ENCODE assay signal across 1 cellular context in genomic region chr6:11535801-11536230, GRCh38.
A peak's percentile ranks its signal among the peaks of the same experiment; 100 is the strongest.
TF ChIP-seq lines count a peak whose summit lies in the region.

No MANE protein-coding gene starts in this region.

TF ChIP-seq in HepG2, 621 proteins besides CTCF, POLR2A, EP300 and RAD21 (continued from another document and continues in another):
- TF ChIP-seq, protein P1, sequence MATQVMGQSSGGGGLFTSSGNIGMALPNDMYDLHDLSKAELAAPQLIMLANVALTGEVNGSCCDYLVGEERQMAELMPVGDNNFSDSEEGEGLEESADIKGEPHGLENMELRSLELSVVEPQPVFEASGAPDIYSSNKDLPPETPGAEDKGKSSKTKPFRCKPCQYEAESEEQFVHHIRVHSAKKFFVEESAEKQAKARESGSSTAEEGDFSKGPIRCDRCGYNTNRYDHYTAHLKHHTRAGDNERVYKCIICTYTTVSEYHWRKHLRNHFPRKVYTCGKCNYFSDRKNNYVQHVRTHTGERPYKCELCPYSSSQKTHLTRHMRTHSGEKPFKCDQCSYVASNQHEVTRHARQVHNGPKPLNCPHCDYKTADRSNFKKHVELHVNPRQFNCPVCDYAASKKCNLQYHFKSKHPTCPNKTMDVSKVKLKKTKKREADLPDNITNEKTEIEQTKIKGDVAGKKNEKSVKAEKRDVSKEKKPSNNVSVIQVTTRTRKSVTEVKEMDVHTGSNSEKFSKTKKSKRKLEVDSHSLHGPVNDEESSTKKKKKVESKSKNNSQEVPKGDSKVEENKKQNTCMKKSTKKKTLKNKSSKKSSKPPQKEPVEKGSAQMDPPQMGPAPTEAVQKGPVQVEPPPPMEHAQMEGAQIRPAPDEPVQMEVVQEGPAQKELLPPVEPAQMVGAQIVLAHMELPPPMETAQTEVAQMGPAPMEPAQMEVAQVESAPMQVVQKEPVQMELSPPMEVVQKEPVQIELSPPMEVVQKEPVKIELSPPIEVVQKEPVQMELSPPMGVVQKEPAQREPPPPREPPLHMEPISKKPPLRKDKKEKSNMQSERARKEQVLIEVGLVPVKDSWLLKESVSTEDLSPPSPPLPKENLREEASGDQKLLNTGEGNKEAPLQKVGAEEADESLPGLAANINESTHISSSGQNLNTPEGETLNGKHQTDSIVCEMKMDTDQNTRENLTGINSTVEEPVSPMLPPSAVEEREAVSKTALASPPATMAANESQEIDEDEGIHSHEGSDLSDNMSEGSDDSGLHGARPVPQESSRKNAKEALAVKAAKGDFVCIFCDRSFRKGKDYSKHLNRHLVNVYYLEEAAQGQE (IDR thresholded peaks at IDR 0.05; ENCODE audit: borderline replicate concordance in 1 of 2, low read depth in 1 of 2, low read length in 2 of 2) = peak; percentile 63 to 98
- TF ChIP-seq, protein P2, sequence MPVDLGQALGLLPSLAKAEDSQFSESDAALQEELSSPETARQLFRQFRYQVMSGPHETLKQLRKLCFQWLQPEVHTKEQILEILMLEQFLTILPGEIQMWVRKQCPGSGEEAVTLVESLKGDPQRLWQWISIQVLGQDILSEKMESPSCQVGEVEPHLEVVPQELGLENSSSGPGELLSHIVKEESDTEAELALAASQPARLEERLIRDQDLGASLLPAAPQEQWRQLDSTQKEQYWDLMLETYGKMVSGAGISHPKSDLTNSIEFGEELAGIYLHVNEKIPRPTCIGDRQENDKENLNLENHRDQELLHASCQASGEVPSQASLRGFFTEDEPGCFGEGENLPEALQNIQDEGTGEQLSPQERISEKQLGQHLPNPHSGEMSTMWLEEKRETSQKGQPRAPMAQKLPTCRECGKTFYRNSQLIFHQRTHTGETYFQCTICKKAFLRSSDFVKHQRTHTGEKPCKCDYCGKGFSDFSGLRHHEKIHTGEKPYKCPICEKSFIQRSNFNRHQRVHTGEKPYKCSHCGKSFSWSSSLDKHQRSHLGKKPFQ (CRISPR knock-in tag; IDR thresholded peaks at IDR 0.05; ENCODE audit: insufficient replicate concordance) = peak; percentile 40
- peak; percentile 62 for TF ChIP-seq BHLHE40 (IDR thresholded peaks at IDR 0.05; ENCODE audit: low read length)
- TF ChIP-seq HMG20B (CRISPR knock-in tag; conservative IDR thresholded peaks at IDR 0.05) = 0 out of 2 replicates have a peak, but pooled peaks have one; percentile 51
- TF ChIP-seq, protein P3, sequence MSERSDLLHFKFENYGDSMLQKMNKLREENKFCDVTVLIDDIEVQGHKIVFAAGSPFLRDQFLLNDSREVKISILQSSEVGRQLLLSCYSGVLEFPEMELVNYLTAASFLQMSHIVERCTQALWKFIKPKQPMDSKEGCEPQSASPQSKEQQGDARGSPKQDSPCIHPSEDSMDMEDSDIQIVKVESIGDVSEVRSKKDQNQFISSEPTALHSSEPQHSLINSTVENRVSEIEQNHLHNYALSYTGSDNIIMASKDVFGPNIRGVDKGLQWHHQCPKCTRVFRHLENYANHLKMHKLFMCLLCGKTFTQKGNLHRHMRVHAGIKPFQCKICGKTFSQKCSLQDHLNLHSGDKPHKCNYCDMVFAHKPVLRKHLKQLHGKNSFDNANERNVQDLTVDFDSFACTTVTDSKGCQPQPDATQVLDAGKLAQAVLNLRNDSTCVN (CRISPR knock-in tag; IDR thresholded peaks at IDR 0.05; ENCODE audit: borderline replicate concordance) = no peak
- no peak for TF ChIP-seq ZNF441 (CRISPR knock-in tag; IDR thresholded peaks at IDR 0.05; ENCODE audit: borderline replicate concordance)
- TF ChIP-seq ERF (CRISPR knock-in tag; IDR thresholded peaks at IDR 0.05) = 0 out of 2 replicates have a peak, but pooled peaks have one; percentile 43
- TF ChIP-seq ZNF44 (CRISPR knock-in tag; IDR thresholded peaks at IDR 0.05) = no peak
- no peak for TF ChIP-seq SOX13 (IDR thresholded peaks at IDR 0.05)
- TF ChIP-seq SOX13 (CRISPR knock-in tag; conservative IDR thresholded peaks at IDR 0.05 in 1 of 2, IDR thresholded peaks at IDR 0.05 in 1 of 2) = peak in 1 of 2 experiments; percentile 63; a peak in 1 of 4 replicates
- TF ChIP-seq MXD4 (CRISPR knock-in tag; IDR thresholded peaks at IDR 0.05) = peak; percentile 49; the same call in 1 of the 2 replicates
- 0 out of 2 replicates have a peak, but pooled peaks have one; percentile 41 for TF ChIP-seq KLF11 (CRISPR knock-in tag; IDR thresholded peaks at IDR 0.05)
- TF ChIP-seq LRRFIP1 (CRISPR knock-in tag; conservative IDR thresholded peaks at IDR 0.05) = no peak
- TF ChIP-seq ZNF124 (CRISPR knock-in tag; IDR thresholded peaks at IDR 0.05) = no peak
- no peak for TF ChIP-seq ZSCAN21 (CRISPR knock-in tag; IDR thresholded peaks at IDR 0.05; ENCODE audit: borderline replicate concordance)
- no peak for TF ChIP-seq ZNF788 (CRISPR knock-in tag; IDR thresholded peaks at IDR 0.05; ENCODE audit: borderline replicate concordance)
- 0 out of 2 replicates have a peak, but pooled peaks have one; percentile 26 for TF ChIP-seq PATZ1 (CRISPR knock-in tag; IDR thresholded peaks at IDR 0.05)
- TF ChIP-seq FOXA3 (CRISPR knock-in tag; IDR thresholded peaks at IDR 0.05) = peak; percentile 31; the same call in 1 of the 2 replicates
- no peak for TF ChIP-seq ZNF496 (CRISPR knock-in tag; IDR thresholded peaks at IDR 0.05; ENCODE audit: insufficient replicate concordance)
- peak; percentile 60 for TF ChIP-seq KAT8 (CRISPR knock-in tag; IDR thresholded peaks at IDR 0.05)
- TF ChIP-seq HNRNPL (IDR thresholded peaks at IDR 0.05; ENCODE audit: low read depth, low read length) = no peak
- no peak for TF ChIP-seq ZSCAN29 (CRISPR knock-in tag; conservative IDR thresholded peaks at IDR 0.05)
- TF ChIP-seq ZNF607 (CRISPR knock-in tag; IDR thresholded peaks at IDR 0.05; ENCODE audit: borderline replicate concordance) = peak; percentile 67; the same call in 1 of the 2 replicates
- TF ChIP-seq HIC2 (CRISPR knock-in tag; IDR thresholded peaks at IDR 0.05; ENCODE audit: low read depth) = no peak
- TF ChIP-seq, protein P4, sequence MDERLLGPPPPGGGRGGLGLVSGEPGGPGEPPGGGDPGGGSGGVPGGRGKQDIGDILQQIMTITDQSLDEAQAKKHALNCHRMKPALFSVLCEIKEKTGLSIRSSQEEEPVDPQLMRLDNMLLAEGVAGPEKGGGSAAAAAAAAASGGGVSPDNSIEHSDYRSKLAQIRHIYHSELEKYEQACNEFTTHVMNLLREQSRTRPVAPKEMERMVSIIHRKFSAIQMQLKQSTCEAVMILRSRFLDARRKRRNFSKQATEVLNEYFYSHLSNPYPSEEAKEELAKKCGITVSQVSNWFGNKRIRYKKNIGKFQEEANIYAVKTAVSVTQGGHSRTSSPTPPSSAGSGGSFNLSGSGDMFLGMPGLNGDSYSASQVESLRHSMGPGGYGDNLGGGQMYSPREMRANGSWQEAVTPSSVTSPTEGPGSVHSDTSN (CRISPR knock-in tag; IDR thresholded peaks at IDR 0.05) = no peak
- no peak for TF ChIP-seq ZNF567 (CRISPR knock-in tag; IDR thresholded peaks at IDR 0.05; ENCODE audit: borderline replicate concordance)
- TF ChIP-seq DPF2 (CRISPR knock-in tag; IDR thresholded peaks at IDR 0.05; ENCODE audit: borderline replicate concordance, low read depth) = no peak
- peak; percentile 66 for TF ChIP-seq TFE3 (CRISPR knock-in tag; IDR thresholded peaks at IDR 0.05)
- TF ChIP-seq MIER2 (CRISPR knock-in tag; IDR thresholded peaks at IDR 0.05) = peak; percentile 98
- no peak for TF ChIP-seq U2AF1 (optimal IDR thresholded peaks at IDR 0.05; ENCODE audit: low read depth, low read length)
- TF ChIP-seq CCAR2 (optimal IDR thresholded peaks at IDR 0.05; ENCODE audit: low read depth, low read length) = no peak
- TF ChIP-seq ZNF740 (CRISPR knock-in tag; IDR thresholded peaks at IDR 0.05) = no peak
- TF ChIP-seq ZNF644 (CRISPR knock-in tag; IDR thresholded peaks at IDR 0.05; ENCODE audit: low read depth) = 0 out of 2 replicates have a peak, but pooled peaks have one; percentile 27
- no peak for TF ChIP-seq ZNF615 (CRISPR knock-in tag; IDR thresholded peaks at IDR 0.05; ENCODE audit: borderline replicate concordance)
- TF ChIP-seq FUBP1 (CRISPR knock-in tag; IDR thresholded peaks at IDR 0.05; ENCODE audit: borderline replicate concordance) = no peak
- TF ChIP-seq IRF2 (CRISPR knock-in tag; IDR thresholded peaks at IDR 0.05) = no peak
- 0 out of 2 replicates have a peak, but pooled peaks have one; percentile 44 for TF ChIP-seq ZNF331 (CRISPR knock-in tag; IDR thresholded peaks at IDR 0.05)
- no peak for TF ChIP-seq KDM2A (CRISPR knock-in tag; IDR thresholded peaks at IDR 0.05; ENCODE audit: borderline replicate concordance, low read depth)
- TF ChIP-seq ZNF776 (CRISPR knock-in tag; IDR thresholded peaks at IDR 0.05) = no peak
- TF ChIP-seq, protein P5, sequence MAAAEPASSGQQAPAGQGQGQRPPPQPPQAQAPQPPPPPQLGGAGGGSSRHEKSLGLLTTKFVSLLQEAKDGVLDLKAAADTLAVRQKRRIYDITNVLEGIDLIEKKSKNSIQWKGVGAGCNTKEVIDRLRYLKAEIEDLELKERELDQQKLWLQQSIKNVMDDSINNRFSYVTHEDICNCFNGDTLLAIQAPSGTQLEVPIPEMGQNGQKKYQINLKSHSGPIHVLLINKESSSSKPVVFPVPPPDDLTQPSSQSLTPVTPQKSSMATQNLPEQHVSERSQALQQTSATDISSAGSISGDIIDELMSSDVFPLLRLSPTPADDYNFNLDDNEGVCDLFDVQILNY (CRISPR knock-in tag; conservative IDR thresholded peaks at IDR 0.05) = no peak
- TF ChIP-seq ZNF207 (IDR thresholded peaks at IDR 0.05; ENCODE audit: borderline replicate concordance) = no peak
- no peak for TF ChIP-seq IKZF4 (CRISPR knock-in tag; IDR thresholded peaks at IDR 0.05; ENCODE audit: borderline replicate concordance, low read depth, not compliant biosample characterization)
